Comparison of ENCODE assay signal across 8 cellular contexts in genomic region chr10:84333864-84334451, GRCh38. TPM values are rescaled to one million over a fixed set of nuclear protein-coding genes. Genes with fewer than 3 reads are reported as not detected.
A peak's percentile ranks its signal among the peaks of the same experiment; 100 is the strongest.
DNase-seq lines count a peak whose midpoint lies in the region; ATAC-seq and TF ChIP-seq lines count a peak whose summit lies in the region.

No MANE protein-coding gene starts in this region.

- no peak for TF ChIP-seq POLR2A in gastrocnemius medialis (IDR thresholded peaks at IDR 0.05)

- H3K36me3 ChIP-seq in right atrium auricular region = no peaks in the 10 kb centered on the region
- no peaks in the 10 kb centered on the region for H3K36me3 ChIP-seq in gastrocnemius medialis

- peak overlapping the region in 1 of 5 experiments; percentile 17 for H3K27ac Mint-ChIP-seq in brain

- DNase-seq in left ventricle myocardium superior (no peak), right atrium auricular region (ENCODE audit: low spot score) (no peak), T-helper 9 cell (peak; percentile 50), posterior vena cava (ENCODE audit: low spot score) (no peak), gastrocnemius medialis (no peak)
- peak; percentile 17 to 36 for DNase-seq in stimulated activated CD4-positive, alpha-beta T cell treated with anti-CD3 and anti-CD28 coated beads, Interleukin-4, amount 100 ng/mL, for 48 hours (ENCODE audit: low read depth in 2 of 2)

- H3K9me3 Mint-ChIP-seq in brain = peaks cover 0 to 2% (median 0%) of the 10 kb centered on the region in 5 experiments

- H3K4me1 Mint-ChIP-seq in brain = peaks cover 49% of the 10 kb centered on the region

- peak overlapping the region in 3 of 5 experiments; percentile 9 to 30 (median 11) for H3K4me3 Mint-ChIP-seq in brain

- H3K27ac ChIP-seq in right atrium auricular region (no peak overlapping the region), gastrocnemius medialis (no peak overlapping the region)

- peaks cover 8% of the 10 kb centered on the region for H3K27me3 Mint-ChIP-seq in brain

- peaks cover 5% of the 10 kb centered on the region for H3K36me3 Mint-ChIP-seq in brain

- in situ Hi-C loops in gastrocnemius medialis (cut with MboI; ENCODE audit: low sequenced_read_pairs in 4 of 4) = loop anchor here in 2 of 4 donors (10.0 to 25.0 kb wide), 2 partner anchors 189 to 197 kb away; partner anchors contain the start of gene GHITM (in 1 of the 2)

- H3K4me1 ChIP-seq in right atrium auricular region (peaks cover 0 to 69% of the 10 kb centered on the region in 2 donors), gastrocnemius medialis (peaks cover 42 to 63% of the 10 kb centered on the region in 2 donors)

- intact Hi-C loops in left ventricle myocardium superior (cut with micrococcal nuclease) = no loop called here
- intact Hi-C loops in posterior vena cava (cut with DNase I) = no loop called here
- intact Hi-C loops in gastrocnemius medialis (cut with DNase I; ENCODE audit: low total_unique reads) = no loop called here

- TF ChIP-seq CTCF in right atrium auricular region (IDR thresholded peaks at IDR 0.05) (no peak), brain (conservative IDR thresholded peaks at IDR 0.05) (no peak), gastrocnemius medialis (IDR thresholded peaks at IDR 0.05 in 4 of 5, conservative IDR thresholded peaks at IDR 0.05 in 1 of 5) (no peak)

- ATAC-seq in left ventricle myocardium superior = peak; percentile 16
- ATAC-seq in HG03378 (IDR thresholded peaks at IDR 0.05; ENCODE audit: unreplicated experiment) = peak; percentile 41
- ATAC-seq in gastrocnemius medialis = no peak

- no peaks in the 10 kb centered on the region for H3K27me3 ChIP-seq in right atrium auricular region
- H3K27me3 ChIP-seq in gastrocnemius medialis = no peaks in the 10 kb centered on the region

- no peak overlapping the region for H3K4me3 ChIP-seq in right atrium auricular region
- H3K4me3 ChIP-seq in gastrocnemius medialis = no peak overlapping the region

- H3K9me3 ChIP-seq in right atrium auricular region (no peaks in the 10 kb centered on the region), gastrocnemius medialis (no peaks in the 10 kb centered on the region)

RNA-seq across cellular contexts. Expression of gene CCSER2, which starts 5.6 kb away (rescaled TPM):
- total RNA-seq in left ventricle myocardium superior = 163 TPM
- 10 to 100 TPM; 77.1 to 91.6 TPM for total RNA-seq in right atrium auricular region
- 13.6 TPM for polyA plus RNA-seq in brain (ENCODE audit: insufficient read depth, low read depth, low replicate concordance)
- total RNA-seq in posterior vena cava = 100 to 1,000 TPM in 1 of 2 donors, 10 to 100 TPM in 1; 85.4 to 108 TPM
- 10 to 100 TPM; 39.8 to 61.8 (median 49.2) TPM for total RNA-seq in gastrocnemius medialis

Comparison
In these comparisons a context has a peak if more than half of its experiments do, and no peak if none do; other contexts are left out.
1. ATAC-seq: peak in left ventricle myocardium superior (single experiment) and HG03378 (single experiment); none in gastrocnemius medialis (0 of 2).
2. DNase-seq: peak in T-helper 9 cell (single experiment) and stimulated activated CD4-positive, alpha-beta T cell treated with anti-CD3 and anti-CD28 coated beads, Interleukin-4, amount 100 ng/mL, for 48 hours (2 of 2); none in left ventricle myocardium superior (single experiment), right atrium auricular region (single experiment), posterior vena cava (single experiment) and gastrocnemius medialis (0 of 2).